In the genomic region with DNA sequence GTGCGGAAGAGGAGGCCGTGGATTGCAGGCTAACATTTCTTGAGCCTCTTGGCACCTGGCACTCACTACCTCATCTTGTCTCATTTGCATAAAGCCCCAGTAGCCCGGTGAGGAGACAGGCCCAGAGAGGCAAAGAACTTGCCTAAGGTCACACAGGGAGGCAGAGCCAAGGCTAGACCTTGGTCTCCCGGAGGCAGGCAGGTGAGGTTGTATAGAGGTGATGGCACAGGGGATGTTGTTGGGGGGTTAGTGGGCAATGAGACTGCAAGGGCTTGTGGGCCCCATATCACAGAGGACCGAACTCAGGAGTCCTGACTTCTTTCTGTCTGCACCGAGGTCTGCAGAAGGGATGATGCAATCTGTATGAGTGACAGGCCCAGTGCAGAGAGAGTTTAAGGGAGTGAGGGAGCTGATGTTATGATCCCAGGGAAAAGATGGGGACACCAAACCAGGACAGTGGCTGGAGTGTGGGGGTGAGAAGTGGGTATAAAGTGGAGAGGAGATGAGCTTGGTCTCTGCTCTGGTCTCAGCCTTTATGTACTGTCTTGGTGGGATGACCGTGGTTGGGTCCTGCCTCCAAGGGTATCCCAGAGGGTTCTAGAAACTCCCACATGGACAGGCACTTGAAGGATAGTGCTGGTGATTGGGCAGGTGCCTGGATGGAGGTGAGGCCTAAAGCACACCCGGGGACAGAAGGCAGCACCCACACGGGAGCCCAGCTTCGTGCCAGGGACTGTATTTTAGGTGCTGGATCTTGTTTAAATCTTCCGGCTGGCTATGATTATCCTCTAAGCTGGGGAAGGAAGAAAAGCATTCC, we compare ENCODE assay signal across 11 cellular contexts. TPM values are rescaled to one million over a fixed set of nuclear protein-coding genes. Genes with fewer than 3 reads are reported as not detected.
DNase-seq lines count a peak whose midpoint lies in the region; ATAC-seq and TF ChIP-seq lines count a peak whose summit lies in the region.
"Had no signal": no experiment of that assay in that cellular context is flagged by ENCODE, and none has a peak within 500 bp of the region (broad histone marks: within the 10 kb centered on the region; RNA-seq: fewer than 3 reads in every experiment).

No MANE protein-coding gene starts in this region.

- H3K9me3 ChIP-seq in ectodermal cell (ENCODE audit: control insufficient read depth, low read length) (no peaks in the 10 kb centered on the region), aorta (ENCODE audit: control insufficient read depth, low read length) (no peaks in the 10 kb centered on the region)
- H3K9me3 ChIP-seq: SJSA1 had no signal

- no peaks in the 10 kb centered on the region for H3K9me3 Mint-ChIP-seq in nephron

- peak overlapping the region; percentile 97 to 99 (median 99) for H3K27ac Mint-ChIP-seq in nephron

- H3K36me3 ChIP-seq in ectodermal cell (ENCODE audit: control insufficient read depth, insufficient read depth, low read length) (no peaks in the 10 kb centered on the region), aorta (ENCODE audit: control insufficient read depth in 1 of 2, insufficient read depth in 2 of 2, low read length in 1 of 2) (peaks cover 0 to 4% of the 10 kb centered on the region in 2 donors)

- H3K4me3 Mint-ChIP-seq in nephron, result peak overlapping the region; percentile 8 to 24 (median 21)

- H3K27me3 ChIP-seq in ectodermal cell (ENCODE audit: control insufficient read depth, insufficient read depth, low read length, poor library complexity, severe bottlenecking) (no peaks in the 10 kb centered on the region), aorta (ENCODE audit: control insufficient read depth in 1 of 2, insufficient read depth in 2 of 2, low read length in 1 of 2) (no peaks in the 10 kb centered on the region)
- H3K27me3 ChIP-seq: SJSA1 had no signal

- TF ChIP-seq CTCF in nephron (IDR thresholded peaks at IDR 0.05; ENCODE audit: unreplicated experiment in 3 of 3), result no peak

- 62 to 66% methylated on average over 11 of the region's 11 CpGs for WGBS in ectodermal cell, 2 experiments
- 9% methylated on average over 11 of the region's 11 CpGs for WGBS in aorta, 2 donors

- H3K27ac ChIP-seq in ectodermal cell (ENCODE audit: insufficient read depth, low read depth, low read length, poor library complexity, severe bottlenecking), result peak overlapping the region; percentile 61
- peak overlapping the region; percentile 33 to 96 for H3K27ac ChIP-seq in aorta (ENCODE audit: low read depth in 1 of 2, low read length in 2 of 2)
- H3K27ac ChIP-seq: SJSA1 had no signal

- H3K4me3 ChIP-seq in ectodermal cell (ENCODE audit: insufficient read depth, low read depth, low read length), result no peak overlapping the region
- no peak overlapping the region for H3K4me3 ChIP-seq in aorta (ENCODE audit: low read length in 2 of 2)
- H3K4me3 ChIP-seq: SJSA1 had no signal

- peaks cover 57% of the 10 kb centered on the region for H3K4me1 Mint-ChIP-seq in nephron

- H3K27me3 Mint-ChIP-seq in nephron (ENCODE audit: low read depth), result no peaks in the 10 kb centered on the region

- intact Hi-C loops in Right ventricle myocardium inferior (cut with DNase I) (no loop called here), left cardiac atrium (cut with DNase I) (loop anchor here in 1 of 2 donors (5.0 kb wide), 1 partner anchor 33 kb away; no protein-coding TSS in a partner anchor), aorta (cut with DNase I) (loop anchor here in 1 of 2 donors (10.0 kb wide), 1 partner anchor 185 kb away; no protein-coding TSS in a partner anchor)

- H3K36me3 Mint-ChIP-seq in nephron (ENCODE audit: low read depth), result no peaks in the 10 kb centered on the region

- DNase-seq in Right ventricle myocardium inferior (ENCODE audit: missing footprints) (peak; percentile 43), left cardiac atrium (no peak), aorta (peak in 1 of 2 donors; percentile 22), RKO (ENCODE audit: low spot score) (no peak)
- DNase-seq: AML-193; stimulated activated CD4-positive, alpha-beta T cell treated with anti-CD3 and anti-CD28 coated beads, Interleukin-4, amount 100 ng/mL, for 1 hour had no signal

- H3K4me1 ChIP-seq in ectodermal cell (ENCODE audit: control insufficient read depth, insufficient read depth, low read length) (peaks cover 43% of the 10 kb centered on the region), aorta (ENCODE audit: control insufficient read depth in 1 of 2, insufficient read depth in 2 of 2, low read length in 2 of 2) (peaks cover 6 to 15% of the 10 kb centered on the region in 2 donors)

- no peak for ATAC-seq in Right ventricle myocardium inferior
- ATAC-seq in left cardiac atrium, result no peak
- ATAC-seq in aorta (ENCODE audit: low FRiP score), result no peak
- ATAC-seq in HG02884 (IDR thresholded peaks at IDR 0.05; ENCODE audit: unreplicated experiment), result no peak
- no peak for ATAC-seq in HG03439 (IDR thresholded peaks at IDR 0.05; ENCODE audit: unreplicated experiment)

RNA-seq across cellular contexts. Expression of a gene that starts 21.8 kb away (rescaled TPM):
- total RNA-seq in Right ventricle myocardium inferior, result 966 TPM
- 1,000 to 10,000 TPM in 1 of 2 donors, 100 to 1,000 TPM in 1; 881 to 1,287 TPM for total RNA-seq in left cardiac atrium
- polyA plus RNA-seq in ectodermal cell (2013, experiment 1 of 4), result 84.5 TPM
- polyA plus RNA-seq in ectodermal cell (2013, experiment 2 of 4), result 93.5 TPM
- 70.9 TPM for polyA plus RNA-seq in ectodermal cell (2013, experiment 3 of 4)
- 76.8 TPM for polyA plus RNA-seq in ectodermal cell (2013, experiment 4 of 4)
- total RNA-seq in aorta, result 1,000 to 10,000 TPM in 1 of 2 donors, 100 to 1,000 TPM in 1; 922 to 2,469 TPM
- polyA plus RNA-seq in aorta, result 1,000 to 10,000 TPM in 1 of 2 donors, 100 to 1,000 TPM in 1; 451 to 1,099 TPM
